In the genomic region with DNA sequence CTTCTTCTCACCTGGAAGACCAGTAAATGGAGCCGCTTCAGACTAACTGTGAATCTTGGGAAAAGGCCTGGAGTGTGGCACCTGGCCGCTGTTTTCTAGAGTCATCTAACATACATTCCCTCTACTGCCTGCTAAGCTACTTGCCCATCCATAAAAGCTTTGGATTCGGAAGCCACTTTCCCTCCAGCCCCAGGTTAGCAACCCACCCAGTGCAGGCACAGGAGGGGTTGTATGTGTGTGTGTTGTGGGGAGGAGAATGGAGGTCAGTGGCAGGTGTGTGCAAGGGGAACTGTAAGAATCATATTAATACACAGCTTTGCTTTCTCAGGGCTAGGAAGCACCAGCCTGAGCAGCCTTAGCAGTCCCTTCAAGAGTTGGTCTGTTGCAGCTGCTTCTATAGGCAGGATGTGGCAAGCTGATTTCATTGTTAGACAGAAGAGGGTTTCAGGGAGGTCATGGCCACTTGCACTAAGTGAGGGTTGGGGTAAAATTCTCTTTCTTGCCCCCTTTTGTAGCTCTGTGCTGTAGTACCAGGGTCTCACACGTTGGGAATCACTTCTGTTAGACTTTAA, we compare ENCODE assay signal across 14 cellular contexts. TPM values are rescaled to one million over a fixed set of nuclear protein-coding genes. Genes with fewer than 3 reads are reported as not detected.
DNase-seq lines count a peak whose midpoint lies in the region; ATAC-seq and FAIRE-seq lines count a peak whose summit lies in the region.
"Had no signal": no experiment of that assay in that cellular context is flagged by ENCODE, and none has a peak within 500 bp of the region (broad histone marks: within the 10 kb centered on the region; RNA-seq: fewer than 3 reads in every experiment).

No MANE protein-coding gene starts in this region.

- ATAC-seq in GM18858 (IDR thresholded peaks at IDR 0.05; ENCODE audit: unreplicated experiment) (peak; percentile 71), GM21447 (IDR thresholded peaks at IDR 0.05; ENCODE audit: unreplicated experiment) (peak; percentile 78), HG03103 (IDR thresholded peaks at IDR 0.05; ENCODE audit: low read depth, unreplicated experiment) (peak; percentile 86)
- ATAC-seq: heart right ventricle had no signal

- no peak for DNase-seq in activated T-helper 2 cell treated with anti-CD3 and anti-CD28 coated beads, Interferon-gamma antibody, Interleukin-2, Interleukin-4, amounts not matched to agents 10 μg/mL and 5 μg/mL and 100 μg/mL, durations not matched to agents 14 hours and 24 hours and 36 hours (ENCODE audit: low spot score)
- no peak for DNase-seq in effector CD4-positive, alpha-beta T cell
- DNase-seq in effector CD8-positive, alpha-beta T cell (lab: John Stamatoyannopoulos, UW), result no peak
- DNase-seq in SW480 (ENCODE audit: low spot score) (no peak), urothelium cell line (ENCODE audit: low spot score) (no peak)
- DNase-seq: DMS 273 treated with DMSO at 0.1 percent for 48 hours, HCEC 1CT, heart right ventricle, NCI-H1930, SIG-M5 had no signal

- H3K4me3 Mint-ChIP-seq in activated T-helper 2 cell treated with anti-CD3 and anti-CD28 coated beads, Interferon-gamma antibody, Interleukin-2, Interleukin-4, amounts not matched to agents 10 μg/mL and 5 μg/mL and 100 μg/mL, durations not matched to agents 14 hours and 24 hours and 36 hours (ENCODE audit: low read depth), result no peak overlapping the region
- H3K4me3 Mint-ChIP-seq: stimulated activated naive CD8-positive, alpha-beta T cell treated with anti-CD3 and anti-CD28 coated beads, Interleukin-15, Interleukin-2, amounts not matched to agents 100 ng/mL and 50 ng/mL, for 24 hours had no signal

- peaks cover 77% of the 10 kb centered on the region for H3K36me3 Mint-ChIP-seq in activated T-helper 2 cell treated with anti-CD3 and anti-CD28 coated beads, Interferon-gamma antibody, Interleukin-2, Interleukin-4, amounts not matched to agents 10 μg/mL and 5 μg/mL and 100 μg/mL, durations not matched to agents 14 hours and 24 hours and 36 hours (ENCODE audit: low read depth)

- peak overlapping the region; percentile 74 for H3K27ac Mint-ChIP-seq in activated T-helper 2 cell treated with anti-CD3 and anti-CD28 coated beads, Interferon-gamma antibody, Interleukin-2, Interleukin-4, amounts not matched to agents 10 μg/mL and 5 μg/mL and 100 μg/mL, durations not matched to agents 14 hours and 24 hours and 36 hours

- intact Hi-C loops in activated T-helper 2 cell treated with anti-CD3 and anti-CD28 coated beads, Interferon-gamma antibody, Interleukin-2, Interleukin-4, amounts not matched to agents 10 μg/mL and 5 μg/mL and 100 μg/mL, durations not matched to agents 14 hours and 24 hours and 36 hours (cut with micrococcal nuclease), result loop anchor here (1.0 kb wide), 1 partner anchor 8 kb away; a partner anchor contains a TSS

- FAIRE-seq in urothelium cell line (lab: Jason Lieb, UNC), result no peak

- peaks cover 45% of the 10 kb centered on the region for H3K4me1 Mint-ChIP-seq in activated T-helper 2 cell treated with anti-CD3 and anti-CD28 coated beads, Interferon-gamma antibody, Interleukin-2, Interleukin-4, amounts not matched to agents 10 μg/mL and 5 μg/mL and 100 μg/mL, durations not matched to agents 14 hours and 24 hours and 36 hours (ENCODE audit: low read depth)

- peaks cover 13% of the 10 kb centered on the region for H3K9me3 Mint-ChIP-seq in activated T-helper 2 cell treated with anti-CD3 and anti-CD28 coated beads, Interferon-gamma antibody, Interleukin-2, Interleukin-4, amounts not matched to agents 10 μg/mL and 5 μg/mL and 100 μg/mL, durations not matched to agents 14 hours and 24 hours and 36 hours

- H3K27me3 Mint-ChIP-seq in activated T-helper 2 cell treated with anti-CD3 and anti-CD28 coated beads, Interferon-gamma antibody, Interleukin-2, Interleukin-4, amounts not matched to agents 10 μg/mL and 5 μg/mL and 100 μg/mL, durations not matched to agents 14 hours and 24 hours and 36 hours (ENCODE audit: low read depth), result no peaks in the 10 kb centered on the region
- H3K27me3 Mint-ChIP-seq: stimulated activated naive CD8-positive, alpha-beta T cell treated with anti-CD3 and anti-CD28 coated beads, Interleukin-15, Interleukin-2, amounts not matched to agents 100 ng/mL and 50 ng/mL, for 24 hours had no signal

RNA-seq across cellular contexts. Expression of a gene that starts 8.9 kb away (rescaled TPM):
- 20.4 and 21.4 TPM in 2 replicates for total RNA-seq in activated T-helper 2 cell treated with anti-CD3 and anti-CD28 coated beads, Interferon-gamma antibody, Interleukin-2, Interleukin-4, amounts not matched to agents 10 μg/mL and 5 μg/mL and 100 μg/mL, durations not matched to agents 14 hours and 24 hours and 36 hours

RNA-seq across cellular contexts. Expression of a gene that starts 9.1 kb away (rescaled TPM):
- total RNA-seq in activated T-helper 2 cell treated with anti-CD3 and anti-CD28 coated beads, Interferon-gamma antibody, Interleukin-2, Interleukin-4, amounts not matched to agents 10 μg/mL and 5 μg/mL and 100 μg/mL, durations not matched to agents 14 hours and 24 hours and 36 hours, result 10.0 and 11.1 TPM in 2 replicates

RNA-seq across cellular contexts. Expression of a gene that starts 43.4 kb away (rescaled TPM):
- total RNA-seq in activated T-helper 2 cell treated with anti-CD3 and anti-CD28 coated beads, Interferon-gamma antibody, Interleukin-2, Interleukin-4, amounts not matched to agents 10 μg/mL and 5 μg/mL and 100 μg/mL, durations not matched to agents 14 hours and 24 hours and 36 hours, result not detected in 2 replicates
